ENCODE assay signal across 9 cellular contexts in genomic region chr12:53938276-53939140, GRCh38. TPM values are rescaled to one million over a fixed set of nuclear protein-coding genes. Genes with fewer than 3 reads are reported as not detected.
A peak's percentile ranks its signal among the peaks of the same experiment; 100 is the strongest.
DNase-seq lines count a peak whose midpoint lies in the region; ATAC-seq and TF ChIP-seq lines count a peak whose summit lies in the region.
"Had no signal": no experiment of that assay in that cellular context is flagged by ENCODE, and none has a peak within 500 bp of the region (broad histone marks: within the 10 kb centered on the region; RNA-seq: fewer than 3 reads in every experiment).

A gene with protein sequence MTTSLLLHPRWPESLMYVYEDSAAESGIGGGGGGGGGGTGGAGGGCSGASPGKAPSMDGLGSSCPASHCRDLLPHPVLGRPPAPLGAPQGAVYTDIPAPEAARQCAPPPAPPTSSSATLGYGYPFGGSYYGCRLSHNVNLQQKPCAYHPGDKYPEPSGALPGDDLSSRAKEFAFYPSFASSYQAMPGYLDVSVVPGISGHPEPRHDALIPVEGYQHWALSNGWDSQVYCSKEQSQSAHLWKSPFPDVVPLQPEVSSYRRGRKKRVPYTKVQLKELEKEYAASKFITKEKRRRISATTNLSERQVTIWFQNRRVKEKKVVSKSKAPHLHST (plus strand): TSS chr12:53938831. CDS start chr12:53938907, 76 bp downstream.

- no peak within 1 kb of the TSS for H3K27ac Mint-ChIP-seq in activated naive CD8-positive, alpha-beta T cell treated with anti-CD3 and anti-CD28 coated beads for 36 hours

- peaks cover 56% of the 10 kb centered on the region for H3K27me3 ChIP-seq in thoracic aorta (replicated peaks; ENCODE audit: insufficient read depth)

- ATAC-seq in thoracic aorta (ENCODE audit: insufficient number of reproducible peaks, low FRiP score, low read depth) (no peak), left lobe of liver (no peak)

- DNase-seq in NCI-H2029 (lab: John Stamatoyannopoulos, UW) (peak; percentile 55), NCI-H2029 treated with DMSO at 0.1 percent for 48 hours (lab: John Stamatoyannopoulos, UW) (no peak), NCI-H2171 (lab: John Stamatoyannopoulos, UW) (peak; percentile 99), left kidney (ENCODE audit: low read depth, low spot score) (peak; percentile 99), thoracic aorta (ENCODE audit: low spot score) (no peak), left lobe of liver (ENCODE audit: low spot score) (no peak), HCEC 1CT (no peak)
- DNase-seq in activated naive CD8-positive, alpha-beta T cell treated with anti-CD3 and anti-CD28 coated beads for 36 hours, result peak; percentile 48

- H3K4me3 ChIP-seq in thoracic aorta, result peak within 1 kb of the TSS; percentile 37

- H3K4me1 Mint-ChIP-seq in activated naive CD8-positive, alpha-beta T cell treated with anti-CD3 and anti-CD28 coated beads for 36 hours, result peaks cover 24% of the 10 kb centered on the region

- H3K4me3 Mint-ChIP-seq in activated naive CD8-positive, alpha-beta T cell treated with anti-CD3 and anti-CD28 coated beads for 36 hours, result no peak within 1 kb of the TSS

- H3K36me3 ChIP-seq in thoracic aorta, result no peaks in the 10 kb centered on the region

- H3K27me3 Mint-ChIP-seq in activated naive CD8-positive, alpha-beta T cell treated with anti-CD3 and anti-CD28 coated beads for 36 hours, result peaks cover 94% of the 10 kb centered on the region

- peak within 1 kb of the TSS in 1 of 2 donors; percentile 37 for H3K27ac ChIP-seq in thoracic aorta

- H3K4me1 ChIP-seq in thoracic aorta (ENCODE audit: control insufficient read depth in 1 of 2, low read depth in 2 of 2), result peaks cover 0 to 24% of the 10 kb centered on the region in 2 donors

- no peaks in the 10 kb centered on the region for H3K9me3 ChIP-seq in thoracic aorta

- no peak for TF ChIP-seq CTCF in thoracic aorta (IDR thresholded peaks at IDR 0.05)

- H3K9me3 Mint-ChIP-seq in activated naive CD8-positive, alpha-beta T cell treated with anti-CD3 and anti-CD28 coated beads for 36 hours, result no peaks in the 10 kb centered on the region

- H3K36me3 Mint-ChIP-seq in activated naive CD8-positive, alpha-beta T cell treated with anti-CD3 and anti-CD28 coated beads for 36 hours, result no peaks in the 10 kb centered on the region

RNA-seq across cellular contexts. Expression of the gene that starts here (rescaled TPM):
- total RNA-seq in activated naive CD8-positive, alpha-beta T cell treated with anti-CD3 and anti-CD28 coated beads for 36 hours, result not detected
- total RNA-seq in thoracic aorta (not detected), left lobe of liver (not detected)
- total RNA-seq: activated CD8-positive, alpha-beta memory T cell treated with anti-CD3 and anti-CD28 coated beads for 36 hours had no signal

Comparison
In these comparisons a context has a peak if more than half of its experiments do, and no peak if none do; other contexts are left out.
1. DNase-seq: peak in NCI-H2029 (single experiment), NCI-H2171 (single experiment) and left kidney (single experiment); none in NCI-H2029 treated with DMSO at 0.1 percent for 48 hours (single experiment), thoracic aorta (single experiment), left lobe of liver (single experiment) and HCEC 1CT (single experiment).
2. Peak in DNase-seq in activated naive CD8-positive, alpha-beta T cell treated with anti-CD3 and anti-CD28 coated beads for 36 hours; RNA of the gene not detected or under 1 TPM.